20 cellular contexts compared by ENCODE assay signal in genomic region chr2:227889336-227889735, GRCh38. TPM values are rescaled to one million over a fixed set of nuclear protein-coding genes. Genes with fewer than 3 reads are reported as not detected.
"Had no signal": no experiment of that assay in that cellular context is flagged by ENCODE, and none has a peak within 500 bp of the region (broad histone marks: within the 10 kb centered on the region; RNA-seq: fewer than 3 reads in every experiment).

No MANE protein-coding gene starts in this region.

- H3K9me3 Mint-ChIP-seq: activated CD8-positive, alpha-beta T cell treated with anti-CD3 and anti-CD28 coated beads for 36 hours; activated naive CD4-positive, alpha-beta T cell treated with anti-CD3 and anti-CD28 coated beads, Interleukin-2, amount 50 U/mL, for 24 hours; activated T-cell treated with anti-CD3 and anti-CD28 coated beads, Interleukin-2, amount 50 U/mL, for 4 hours had no signal

- H3K27ac ChIP-seq: adrenal gland, esophagus muscularis mucosa, hepatocyte, ovary, sigmoid colon, spleen, stomach, thoracic aorta had no signal

- H3K4me3 ChIP-seq: adrenal gland, esophagus muscularis mucosa, hepatocyte, ovary, sigmoid colon, spleen, stomach, thoracic aorta had no signal

- DNase-seq: activated CD4-positive, alpha-beta T cell treated with anti-CD3 and anti-CD28 coated beads for 36 hours; activated CD8-positive, alpha-beta T cell treated with anti-CD3 and anti-CD28 coated beads for 36 hours; activated effector memory CD4-positive, alpha-beta T cell treated with anti-CD3 and anti-CD28 coated beads, Interleukin-2, amount 50 U/mL, for 16 hours; activated T-cell treated with anti-CD3 and anti-CD28 coated beads, Interleukin-2, amount 50 U/mL, for 4 hours; adrenal gland; islet precursor cell; naive B cell; ovary; sigmoid colon; spleen; stimulated activated CD4-positive, alpha-beta T cell treated with anti-CD3 and anti-CD28 coated beads, Interleukin-1b, Interleukin-23, amount 100 ng/mL, for 48 hours; stomach had no signal

- H3K9me3 ChIP-seq: adrenal gland, esophagus muscularis mucosa, ovary, sigmoid colon, spleen, stomach, thoracic aorta had no signal

- ATAC-seq: activated CD4-positive, alpha-beta T cell treated with anti-CD3 and anti-CD28 coated beads for 36 hours; activated CD8-positive, alpha-beta T cell treated with anti-CD3 and anti-CD28 coated beads for 36 hours; activated T-cell treated with anti-CD3 and anti-CD28 coated beads, Interleukin-2, amount 50 U/mL, for 4 hours; left lobe of liver had no signal

- H3K27ac Mint-ChIP-seq: activated CD4-positive, alpha-beta T cell treated with anti-CD3 and anti-CD28 coated beads for 36 hours; activated CD8-positive, alpha-beta T cell treated with anti-CD3 and anti-CD28 coated beads for 36 hours; activated naive CD4-positive, alpha-beta T cell treated with anti-CD3 and anti-CD28 coated beads, Interleukin-2, amount 50 U/mL, for 24 hours; naive B cell had no signal

- H3K4me1 Mint-ChIP-seq: activated CD4-positive, alpha-beta T cell treated with anti-CD3 and anti-CD28 coated beads for 36 hours; activated naive CD4-positive, alpha-beta T cell treated with anti-CD3 and anti-CD28 coated beads, Interleukin-2, amount 50 U/mL, for 24 hours; naive B cell had no signal

- H3K36me3 Mint-ChIP-seq: activated naive CD4-positive, alpha-beta T cell treated with anti-CD3 and anti-CD28 coated beads, Interleukin-2, amount 50 U/mL, for 24 hours; naive B cell had no signal

- H3K4me3 Mint-ChIP-seq: activated CD4-positive, alpha-beta T cell treated with anti-CD3 and anti-CD28 coated beads for 36 hours; activated CD8-positive, alpha-beta T cell treated with anti-CD3 and anti-CD28 coated beads for 36 hours; activated naive CD4-positive, alpha-beta T cell treated with anti-CD3 and anti-CD28 coated beads, Interleukin-2, amount 50 U/mL, for 24 hours; activated T-cell treated with anti-CD3 and anti-CD28 coated beads, Interleukin-2, amount 50 U/mL, for 4 hours; naive B cell had no signal

- H3K36me3 ChIP-seq: adrenal gland, esophagus muscularis mucosa, ovary, sigmoid colon, spleen, stomach, thoracic aorta had no signal

RNA-seq across cellular contexts. Expression of gene DAW1, which starts 17.9 kb away (rescaled TPM):
- total RNA-seq: activated CD4-positive, alpha-beta T cell treated with anti-CD3 and anti-CD28 coated beads for 36 hours; activated CD8-positive, alpha-beta T cell treated with anti-CD3 and anti-CD28 coated beads for 36 hours; activated T-cell treated with anti-CD3 and anti-CD28 coated beads, Interleukin-2, amount 50 U/mL, for 4 hours; cardiac septum; left lobe of liver; mononuclear cell; sigmoid colon; stomach; ureter had no signal
